1 cellular context compared by ENCODE assay signal in genomic region chr6:41967312-41968287, GRCh38.
A peak's percentile ranks its signal among the peaks of the same experiment; 100 is the strongest.
TF ChIP-seq lines count a peak whose summit lies in the region.

No MANE protein-coding gene starts in this region.

TF ChIP-seq in K562, 482 proteins besides CTCF, POLR2A, EP300 and RAD21 (continued from another document and continues in another):
- TF ChIP-seq BRCA1 (IDR thresholded peaks at IDR 0.05): no peak
- TF ChIP-seq BRCA1 (CRISPR knock-in tag; IDR thresholded peaks at IDR 0.05): no peak
- TF ChIP-seq BMI1 (IDR thresholded peaks at IDR 0.05; ENCODE audit: low read length): no peak
- TF ChIP-seq OTX1 (CRISPR knock-in tag; IDR thresholded peaks at IDR 0.05): no peak
- no peak for TF ChIP-seq XRCC3 (IDR thresholded peaks at IDR 0.05)
- TF ChIP-seq ZNF12 (CRISPR knock-in tag; IDR thresholded peaks at IDR 0.05): no peak
- TF ChIP-seq, protein P1, sequence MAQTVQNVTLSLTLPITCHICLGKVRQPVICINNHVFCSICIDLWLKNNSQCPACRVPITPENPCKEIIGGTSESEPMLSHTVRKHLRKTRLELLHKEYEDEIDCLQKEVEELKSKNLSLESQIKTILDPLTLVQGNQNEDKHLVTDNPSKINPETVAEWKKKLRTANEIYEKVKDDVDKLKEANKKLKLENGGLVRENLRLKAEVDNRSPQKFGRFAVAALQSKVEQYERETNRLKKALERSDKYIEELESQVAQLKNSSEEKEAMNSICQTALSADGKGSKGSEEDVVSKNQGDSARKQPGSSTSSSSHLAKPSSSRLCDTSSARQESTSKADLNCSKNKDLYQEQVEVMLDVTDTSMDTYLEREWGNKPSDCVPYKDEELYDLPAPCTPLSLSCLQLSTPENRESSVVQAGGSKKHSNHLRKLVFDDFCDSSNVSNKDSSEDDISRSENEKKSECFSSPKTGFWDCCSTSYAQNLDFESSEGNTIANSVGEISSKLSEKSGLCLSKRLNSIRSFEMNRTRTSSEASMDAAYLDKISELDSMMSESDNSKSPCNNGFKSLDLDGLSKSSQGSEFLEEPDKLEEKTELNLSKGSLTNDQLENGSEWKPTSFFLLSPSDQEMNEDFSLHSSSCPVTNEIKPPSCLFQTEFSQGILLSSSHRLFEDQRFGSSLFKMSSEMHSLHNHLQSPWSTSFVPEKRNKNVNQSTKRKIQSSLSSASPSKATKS (CRISPR knock-in tag; IDR thresholded peaks at IDR 0.05): no peak
- no peak for TF ChIP-seq MED1 (CRISPR knock-in tag; IDR thresholded peaks at IDR 0.05; ENCODE audit: borderline replicate concordance)
- TF ChIP-seq, protein P2, sequence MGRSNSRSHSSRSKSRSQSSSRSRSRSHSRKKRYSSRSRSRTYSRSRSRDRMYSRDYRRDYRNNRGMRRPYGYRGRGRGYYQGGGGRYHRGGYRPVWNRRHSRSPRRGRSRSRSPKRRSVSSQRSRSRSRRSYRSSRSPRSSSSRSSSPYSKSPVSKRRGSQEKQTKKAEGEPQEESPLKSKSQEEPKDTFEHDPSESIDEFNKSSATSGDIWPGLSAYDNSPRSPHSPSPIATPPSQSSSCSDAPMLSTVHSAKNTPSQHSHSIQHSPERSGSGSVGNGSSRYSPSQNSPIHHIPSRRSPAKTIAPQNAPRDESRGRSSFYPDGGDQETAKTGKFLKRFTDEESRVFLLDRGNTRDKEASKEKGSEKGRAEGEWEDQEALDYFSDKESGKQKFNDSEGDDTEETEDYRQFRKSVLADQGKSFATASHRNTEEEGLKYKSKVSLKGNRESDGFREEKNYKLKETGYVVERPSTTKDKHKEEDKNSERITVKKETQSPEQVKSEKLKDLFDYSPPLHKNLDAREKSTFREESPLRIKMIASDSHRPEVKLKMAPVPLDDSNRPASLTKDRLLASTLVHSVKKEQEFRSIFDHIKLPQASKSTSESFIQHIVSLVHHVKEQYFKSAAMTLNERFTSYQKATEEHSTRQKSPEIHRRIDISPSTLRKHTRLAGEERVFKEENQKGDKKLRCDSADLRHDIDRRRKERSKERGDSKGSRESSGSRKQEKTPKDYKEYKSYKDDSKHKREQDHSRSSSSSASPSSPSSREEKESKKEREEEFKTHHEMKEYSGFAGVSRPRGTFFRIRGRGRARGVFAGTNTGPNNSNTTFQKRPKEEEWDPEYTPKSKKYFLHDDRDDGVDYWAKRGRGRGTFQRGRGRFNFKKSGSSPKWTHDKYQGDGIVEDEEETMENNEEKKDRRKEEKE (IDR thresholded peaks at IDR 0.05; ENCODE audit: borderline replicate concordance in 1 of 2, control insufficient read depth in 1 of 2, low read depth in 2 of 2, low read length in 1 of 2): 0 out of 4 replicates have a peak, but pooled peaks of 1 of the 2 experiments have one; percentile 38
- peak; percentile 15; the same call in 1 of the 2 replicates for TF ChIP-seq CBFA2T2 (conservative IDR thresholded peaks at IDR 0.05)
- no peak for TF ChIP-seq HDGF (IDR thresholded peaks at IDR 0.05)
- no peak for TF ChIP-seq NR4A1 (CRISPR knock-in tag; IDR thresholded peaks at IDR 0.05)
- peak; percentile 51; the same call in 1 of the 2 replicates for TF ChIP-seq NR4A1 (tag; IDR thresholded peaks at IDR 0.05)
- TF ChIP-seq YY1 (IDR thresholded peaks at IDR 0.05; ENCODE audit: borderline replicate concordance in 1 of 3, control insufficient read depth in 1 of 3, extremely low read depth in 1 of 3, insufficient read depth in 3 of 3, insufficient read length in 1 of 3, insufficient replicate concordance in 2 of 3, low read depth in 1 of 3, low read length in 2 of 3): no peak
- no peak for TF ChIP-seq ZNF449 (CRISPR knock-in tag; IDR thresholded peaks at IDR 0.05)
- no peak for TF ChIP-seq AFF1 (IDR thresholded peaks at IDR 0.05; ENCODE audit: low read depth in 1 of 2, partially characterized antibody in 2 of 2)
- TF ChIP-seq TCFL5 (CRISPR knock-in tag; conservative IDR thresholded peaks at IDR 0.05): no peak
- no peak for TF ChIP-seq DDX20 (tag; IDR thresholded peaks at IDR 0.05; ENCODE audit: low read depth)
- no peak for TF ChIP-seq ZNF41 (CRISPR knock-in tag; conservative IDR thresholded peaks at IDR 0.05)
- no peak for TF ChIP-seq IRF2 (CRISPR knock-in tag; IDR thresholded peaks at IDR 0.05)
- TF ChIP-seq ZNF764 (CRISPR knock-in tag; IDR thresholded peaks at IDR 0.05; ENCODE audit: low read depth): no peak
- TF ChIP-seq KLF16 (IDR thresholded peaks at IDR 0.05): no peak
- TF ChIP-seq, protein P3, sequence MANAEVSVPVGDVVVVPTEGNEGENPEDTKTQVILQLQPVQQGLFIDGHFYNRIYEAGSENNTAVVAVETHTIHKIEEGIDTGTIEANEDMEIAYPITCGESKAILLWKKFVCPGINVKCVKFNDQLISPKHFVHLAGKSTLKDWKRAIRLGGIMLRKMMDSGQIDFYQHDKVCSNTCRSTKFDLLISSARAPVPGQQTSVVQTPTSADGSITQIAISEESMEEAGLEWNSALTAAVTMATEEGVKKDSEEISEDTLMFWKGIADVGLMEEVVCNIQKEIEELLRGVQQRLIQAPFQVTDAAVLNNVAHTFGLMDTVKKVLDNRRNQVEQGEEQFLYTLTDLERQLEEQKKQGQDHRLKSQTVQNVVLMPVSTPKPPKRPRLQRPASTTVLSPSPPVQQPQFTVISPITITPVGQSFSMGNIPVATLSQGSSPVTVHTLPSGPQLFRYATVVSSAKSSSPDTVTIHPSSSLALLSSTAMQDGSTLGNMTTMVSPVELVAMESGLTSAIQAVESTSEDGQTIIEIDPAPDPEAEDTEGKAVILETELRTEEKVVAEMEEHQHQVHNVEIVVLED (CRISPR knock-in tag; IDR thresholded peaks at IDR 0.05): no peak
- TF ChIP-seq STAT5B (CRISPR knock-in tag; IDR thresholded peaks at IDR 0.05): peak; percentile 3; the same call in 1 of the 2 replicates
- no peak for TF ChIP-seq POLR3G (IDR thresholded peaks at IDR 0.05; ENCODE audit: extremely low read depth, insufficient read length, insufficient replicate concordance)
- no peak for TF ChIP-seq KAT2B (IDR thresholded peaks at IDR 0.05; ENCODE audit: low read depth, low read length)
- TF ChIP-seq CC2D1A (IDR thresholded peaks at IDR 0.05): no peak
- 0 out of 2 replicates have a peak, but pooled peaks have one; percentile 31 for TF ChIP-seq TRIM28 (IDR thresholded peaks at IDR 0.05)
- no peak for TF ChIP-seq SLC30A9 (CRISPR knock-in tag; IDR thresholded peaks at IDR 0.05)
- no peak for TF ChIP-seq ELK3 (CRISPR knock-in tag; IDR thresholded peaks at IDR 0.05)
- peak; percentile 5; the same call in 1 of the 2 replicates for TF ChIP-seq ARID1B (IDR thresholded peaks at IDR 0.05)
- no peak for TF ChIP-seq ZMIZ1 (IDR thresholded peaks at IDR 0.05; ENCODE audit: low read depth in 2 of 2, low read length in 2 of 2)
- TF ChIP-seq ZNF780A (CRISPR knock-in tag; IDR thresholded peaks at IDR 0.05): no peak
- no peak for TF ChIP-seq KDM5B (IDR thresholded peaks at IDR 0.05; ENCODE audit: insufficient replicate concordance, low read depth, low read length)
- no peak for TF ChIP-seq ZSCAN29 (IDR thresholded peaks at IDR 0.05)
- no peak for TF ChIP-seq ZNF518B (CRISPR knock-in tag; IDR thresholded peaks at IDR 0.05)
